In genomic region chrX:132614297-132614696, GRCh38 we compare ENCODE assay signal across 13 cellular contexts.
DNase-seq lines count a peak whose midpoint lies in the region; ATAC-seq and TF ChIP-seq lines count a peak whose summit lies in the region.
"Had no signal": no experiment of that assay in that cellular context is flagged by ENCODE, and none has a peak within 500 bp of the region (broad histone marks: within the 10 kb centered on the region; RNA-seq: fewer than 3 reads in every experiment).

No MANE protein-coding gene starts in this region.

- DNase-seq in Caco-2 (peak; percentile 31 to 41), H4 (ENCODE audit: low spot score) (peak; percentile 29), RWPE2 (ENCODE audit: low spot score) (no peak), iPS-NIHi7 (ENCODE audit: extremely low spot score) (peak; percentile 48), mesenchymal stem cell (no peak)
- DNase-seq in T-helper 2 cell treated with Interferon-gamma antibody and Interleukin-4, amounts not matched to agents 5 μg/mL and 100 μg/mL, for 36 hours (ENCODE audit: low spot score), result no peak
- DNase-seq: activated T-cell treated with anti-CD3 and anti-CD28 coated beads, Interleukin-2, amount 50 U/mL, for 24 hours; kidney glomerular epithelial cell; NCI-H187 treated with DMSO at 0.1 percent for 48 hours; posterior cingulate gyrus; T-helper 1 cell had no signal

- ATAC-seq in RWPE2 (ENCODE audit: low read depth), result no peak
- no peak for ATAC-seq in GM18867 (IDR thresholded peaks at IDR 0.05; ENCODE audit: unreplicated experiment)
- no peak for ATAC-seq in GM21381 (IDR thresholded peaks at IDR 0.05; ENCODE audit: unreplicated experiment)

- BruUV-seq in Caco-2 (replicated peaks; lab: Mats Ljungman, UMichigan), result no TSS peak

- no peaks in the 10 kb centered on the region for H3K9me3 ChIP-seq in Caco-2
- H3K9me3 ChIP-seq in RWPE2 (ENCODE audit: severe bottlenecking), result no peaks in the 10 kb centered on the region
- H3K9me3 ChIP-seq in mesenchymal stem cell (ENCODE audit: control insufficient read depth, low read length), result no peaks in the 10 kb centered on the region

- H3K27ac Mint-ChIP-seq in Caco-2 (ENCODE audit: unreplicated experiment), result no peak overlapping the region
- H3K27ac Mint-ChIP-seq in T-helper 2 cell treated with Interferon-gamma antibody and Interleukin-4, amounts not matched to agents 5 μg/mL and 100 μg/mL, for 36 hours, result no peak overlapping the region
- H3K27ac Mint-ChIP-seq: activated T-cell treated with anti-CD3 and anti-CD28 coated beads, Interleukin-2, amount 50 U/mL, for 24 hours had no signal

- POLR2A ChIA-PET in Caco-2 (lab: Charles Lee), result no interaction called here

- no peak overlapping the region for H3K9ac ChIP-seq in mesenchymal stem cell (ENCODE audit: low read length)

- H3K4me3 Mint-ChIP-seq in Caco-2 (ENCODE audit: unreplicated experiment), result no peak overlapping the region
- H3K4me3 Mint-ChIP-seq in T-helper 2 cell treated with Interferon-gamma antibody and Interleukin-4, amounts not matched to agents 5 μg/mL and 100 μg/mL, for 36 hours, result no peak overlapping the region
- H3K4me3 Mint-ChIP-seq: activated T-cell treated with anti-CD3 and anti-CD28 coated beads, Interleukin-2, amount 50 U/mL, for 24 hours had no signal

- no peak overlapping the region for H3K23ac ChIP-seq in mesenchymal stem cell (ENCODE audit: low read length in 2 of 2)

- no peak overlapping the region for H3K4ac ChIP-seq in mesenchymal stem cell (ENCODE audit: low read depth in 1 of 2, low read length in 2 of 2)

- no peaks in the 10 kb centered on the region for H3K27me3 ChIP-seq in Caco-2 (replicated peaks; ENCODE audit: control insufficient read depth, insufficient read depth, low read length)
- no peaks in the 10 kb centered on the region for H3K27me3 ChIP-seq in RWPE2 (ENCODE audit: insufficient read depth, poor library complexity, severe bottlenecking)
- H3K27me3 ChIP-seq in mesenchymal stem cell (ENCODE audit: control insufficient read depth in 1 of 2, insufficient read depth in 1 of 2, low read length in 2 of 2), result peaks cover 0 to 32% of the 10 kb centered on the region in 2 experiments

- H3K27ac ChIP-seq in RWPE2 (ENCODE audit: poor library complexity, severe bottlenecking) (no peak overlapping the region), mesenchymal stem cell (ENCODE audit: low read length, poor library complexity, severe bottlenecking) (no peak overlapping the region)

- TF ChIP-seq CTCF in Caco-2 (IDR thresholded peaks at IDR 0.05; ENCODE audit: insufficient read depth in 1 of 2, low read depth in 1 of 2, low read length in 1 of 2, severe bottlenecking in 1 of 2, unreplicated experiment in 1 of 2), result peak; percentile 54 to 57
- peak; percentile 16 for TF ChIP-seq CTCF in RWPE2 (IDR thresholded peaks at IDR 0.05; ENCODE audit: poor library complexity, severe bottlenecking)

- H3K36me3 ChIP-seq in Caco-2 (ENCODE audit: control insufficient read depth, insufficient read depth, low read length) (no peaks in the 10 kb centered on the region), RWPE2 (ENCODE audit: low read depth) (no peaks in the 10 kb centered on the region), mesenchymal stem cell (ENCODE audit: control insufficient read depth in 1 of 2, insufficient read depth in 2 of 2, low read depth in 1 of 2, low read length in 2 of 2) (no peaks in the 10 kb centered on the region)

- 89% methylated on average over 6 of the region's 6 CpGs for WGBS in mesenchymal stem cell

- H3K4me1 Mint-ChIP-seq in Caco-2 (ENCODE audit: low read depth, unreplicated experiment), result peaks cover 18% of the 10 kb centered on the region
- peaks cover 3% of the 10 kb centered on the region for H3K4me1 Mint-ChIP-seq in T-helper 2 cell treated with Interferon-gamma antibody and Interleukin-4, amounts not matched to agents 5 μg/mL and 100 μg/mL, for 36 hours (ENCODE audit: low read depth)

- no peaks in the 10 kb centered on the region for H3K79me1 ChIP-seq in mesenchymal stem cell (replicated peaks; ENCODE audit: low read length, poor library complexity, severe bottlenecking)

- no peak overlapping the region for H4K8ac ChIP-seq in mesenchymal stem cell (ENCODE audit: low read length)

- no peak overlapping the region for H2BK12ac ChIP-seq in mesenchymal stem cell (ENCODE audit: low read length in 2 of 2)

- no peaks in the 10 kb centered on the region for H3K9me3 Mint-ChIP-seq in Caco-2 (ENCODE audit: unreplicated experiment)
- H3K9me3 Mint-ChIP-seq in T-helper 2 cell treated with Interferon-gamma antibody and Interleukin-4, amounts not matched to agents 5 μg/mL and 100 μg/mL, for 36 hours, result no peaks in the 10 kb centered on the region
- H3K9me3 Mint-ChIP-seq: activated T-cell treated with anti-CD3 and anti-CD28 coated beads, Interleukin-2, amount 50 U/mL, for 24 hours had no signal

- H2BK120ac ChIP-seq in mesenchymal stem cell (ENCODE audit: low read depth, low read length), result no peak overlapping the region

- H3K36me3 Mint-ChIP-seq in Caco-2 (ENCODE audit: insufficient read depth, unreplicated experiment), result no peaks in the 10 kb centered on the region
- H3K36me3 Mint-ChIP-seq in T-helper 2 cell treated with Interferon-gamma antibody and Interleukin-4, amounts not matched to agents 5 μg/mL and 100 μg/mL, for 36 hours (ENCODE audit: low read depth), result no peaks in the 10 kb centered on the region

- no peak overlapping the region for H3K18ac ChIP-seq in mesenchymal stem cell (ENCODE audit: low read depth in 1 of 2, low read length in 2 of 2)

- H3K4me2 ChIP-seq in mesenchymal stem cell (ENCODE audit: low read length, poor library complexity, severe bottlenecking), result no peak overlapping the region

- intact Hi-C loops in Caco-2 (cut with micrococcal nuclease; ENCODE audit: unreplicated experiment), result loop anchor here (1.0 to 5.0 kb wide), 5 partner anchors 123 to 522 kb away; no protein-coding TSS in a partner anchor

- peaks cover 35% of the 10 kb centered on the region for H3K4me1 ChIP-seq in Caco-2
- H3K4me1 ChIP-seq in RWPE2 (ENCODE audit: insufficient read depth, poor library complexity, severe bottlenecking), result no peaks in the 10 kb centered on the region
- H3K4me1 ChIP-seq in mesenchymal stem cell (ENCODE audit: control insufficient read depth, insufficient read depth, low read depth, low read length), result no peaks in the 10 kb centered on the region

- H3K27me3 Mint-ChIP-seq in Caco-2 (ENCODE audit: insufficient read depth, unreplicated experiment), result no peaks in the 10 kb centered on the region
- no peaks in the 10 kb centered on the region for H3K27me3 Mint-ChIP-seq in T-helper 2 cell treated with Interferon-gamma antibody and Interleukin-4, amounts not matched to agents 5 μg/mL and 100 μg/mL, for 36 hours (ENCODE audit: low read depth)

- H3K4me3 ChIP-seq in Caco-2 (ENCODE audit: low read depth, low read length) (no peak overlapping the region), RWPE2 (ENCODE audit: severe bottlenecking) (no peak overlapping the region), mesenchymal stem cell (ENCODE audit: insufficient read depth in 1 of 2, low read depth in 1 of 2, low read length in 2 of 2) (no peak overlapping the region)

- no peak overlapping the region for H2BK5ac ChIP-seq in mesenchymal stem cell (ENCODE audit: low read depth, low read length, poor library complexity, severe bottlenecking)

- CTCF ChIA-PET in Caco-2 (lab: Charles Lee), result interaction anchor here (0.9 to 2.9 kb wide), 9 partner anchors 17 to 773 kb away, joined by 3 to 17 read pairs (median 7); no protein-coding TSS in a partner anchor

- no peak overlapping the region for H2BK15ac ChIP-seq in mesenchymal stem cell (ENCODE audit: low read depth, poor library complexity, severe bottlenecking)

- no peak overlapping the region for H3K14ac ChIP-seq in mesenchymal stem cell (ENCODE audit: low read length in 2 of 2)

- no peak overlapping the region for H2AFZ ChIP-seq in mesenchymal stem cell (ENCODE audit: low read depth, low read length)

- H2AK5ac ChIP-seq in mesenchymal stem cell (ENCODE audit: low read length, severe bottlenecking), result no peak overlapping the region

- H4K91ac ChIP-seq in mesenchymal stem cell (ENCODE audit: low read length), result no peak overlapping the region

Comparison
In these comparisons a context has a peak if more than half of its experiments do, and no peak if none do; other contexts are left out.
1. DNase-seq: peak in Caco-2 (2 of 2), H4 (single experiment) and iPS-NIHi7 (single experiment); none in RWPE2 (single experiment), T-helper 2 cell treated with Interferon-gamma antibody and Interleukin-4, amounts not matched to agents 5 μg/mL and 100 μg/mL, for 36 hours (single experiment) and mesenchymal stem cell (single experiment).